1 cellular context compared by ENCODE assay signal in genomic region chr12:32032205-32032810, GRCh38.
TF ChIP-seq lines count a peak whose summit lies in the region.

No MANE protein-coding gene starts in this region.

TF ChIP-seq in K562, 482 proteins besides CTCF, POLR2A, EP300 and RAD21 (continued from another document):
- no peak for TF ChIP-seq PBX2 (CRISPR knock-in tag; IDR thresholded peaks at IDR 0.05; ENCODE audit: low read depth)
- TF ChIP-seq PBX2 (tag; conservative IDR thresholded peaks at IDR 0.05; ENCODE audit: low read depth): 0 out of 2 replicates have a peak, but pooled peaks have one; percentile 8
- peak; percentile 6; the same call in 1 of the 2 replicates for TF ChIP-seq NFIC (IDR thresholded peaks at IDR 0.05)
